Comparison of ENCODE assay signal across 8 cellular contexts in genomic region chr6:35342258-35343091, GRCh38. TPM values are rescaled to one million over a fixed set of nuclear protein-coding genes. Genes with fewer than 3 reads are reported as not detected.
DNase-seq lines count a peak whose midpoint lies in the region; ATAC-seq and TF ChIP-seq lines count a peak whose summit lies in the region.

Gene PPARD, plus strand, starts transcription at chr6:35342558. Its CDS starts 68,530 bp downstream, at chr6:35411088.

- peak; percentile 97 for TF ChIP-seq CTCF in PC-3 (conservative IDR thresholded peaks at IDR 0.05; ENCODE audit: low read depth, low read length)

- H3K4me1 ChIP-seq in PC-3 (ENCODE audit: insufficient read depth, low read length) (peaks cover 34% of the 10 kb centered on the region), esophagus (ENCODE audit: control insufficient read depth in 2 of 2, insufficient read depth in 2 of 2, low read length in 1 of 2) (peaks cover 0 to 9% of the 10 kb centered on the region in 2 donors), muscle layer of duodenum (ENCODE audit: control insufficient read depth in 1 of 2, insufficient read depth in 2 of 2, low read length in 2 of 2) (peaks cover 6 to 15% of the 10 kb centered on the region in 2 donors)

- H3K27me3 ChIP-seq in PC-3 (ENCODE audit: low read length), result no peaks in the 10 kb centered on the region
- no peaks in the 10 kb centered on the region for H3K27me3 ChIP-seq in esophagus (ENCODE audit: control insufficient read depth in 1 of 2, insufficient read depth in 2 of 2, low read length in 2 of 2)
- H3K27me3 ChIP-seq in muscle layer of duodenum (ENCODE audit: low read depth, low read length), result no peaks in the 10 kb centered on the region

- H3K9me2 ChIP-seq in PC-3 (replicated peaks; ENCODE audit: low read length), result no peaks in the 10 kb centered on the region

- peak within 1 kb of the TSS; percentile 95 for H3K9ac ChIP-seq in PC-3 (ENCODE audit: low read length)

- no TSS peak for BruUV-seq in PC-3 (replicated peaks; lab: Mats Ljungman, UMichigan)

- peak; percentile 78 for DNase-seq in DMS53 treated with DMSO at 0.1 percent for 48 hours (lab: John Stamatoyannopoulos, UW; ENCODE audit: unreplicated experiment)
- peak; percentile 82 for DNase-seq in Jurkat, Clone E6-1 (ENCODE audit: low read depth, low spot score)
- DNase-seq in PC-3, result peak; percentile 99
- DNase-seq in activated T-cell treated with anti-CD3 and anti-CD28 coated beads, Interleukin-2, amount 50 U/mL, for 1 hour, result peak; percentile 99
- peak; percentile 94 to 95 for DNase-seq in stimulated activated CD8-positive, alpha-beta memory T cell treated with anti-CD3 and anti-CD28 coated beads, Interleukin-7, amount 100 ng/mL, for 4 hours (ENCODE audit: low read depth in 2 of 2)

- intact Hi-C loops in PC-3 (cut with micrococcal nuclease), result loop anchor here (1.0 kb wide), 4 partner anchors 49 to 126 kb away; partner anchors contain the start of gene RPL10A

- H3K27ac ChIP-seq in PC-3 (ENCODE audit: low read length), result peak within 1 kb of the TSS; percentile 51
- peak within 1 kb of the TSS; percentile 87 to 91 for H3K27ac ChIP-seq in esophagus (ENCODE audit: low read depth in 2 of 2, low read length in 1 of 2)
- peak within 1 kb of the TSS; percentile 52 for H3K27ac ChIP-seq in muscle layer of duodenum (ENCODE audit: low read length)

- H3K79me2 ChIP-seq in PC-3 (ENCODE audit: low read length), result peaks cover 51% of the 10 kb centered on the region

- CTCF ChIA-PET in PC-3 (lab: Charles Lee), result interaction anchor here (0.6 to 3.8 kb wide), 8 partner anchors 10 to 122 kb away, joined by 3 to 29 read pairs (median 5); partner anchors contain the start of gene FANCE

- peak; percentile 94 for ATAC-seq in GM21619 (IDR thresholded peaks at IDR 0.05; ENCODE audit: unreplicated experiment)
- ATAC-seq in PC-3, result peak; percentile 92

- H3F3A ChIP-seq in PC-3 (ENCODE audit: low read length, unreplicated experiment), result no peaks in the 10 kb centered on the region

- H3K4me3 ChIP-seq in Jurkat, Clone E6-1 (ENCODE audit: low read length), result peak within 1 kb of the TSS; percentile 68
- H3K4me3 ChIP-seq in PC-3 (ENCODE audit: low read length) (peak within 1 kb of the TSS; percentile 98), esophagus (ENCODE audit: low read depth in 1 of 2, low read length in 2 of 2) (peak within 1 kb of the TSS; percentile 72 to 83), muscle layer of duodenum (ENCODE audit: low read depth in 1 of 2, low read length in 2 of 2) (peak within 1 kb of the TSS; percentile 62 to 66)

- H3K36me3 ChIP-seq in PC-3 (ENCODE audit: low read depth, low read length) (peaks cover 25% of the 10 kb centered on the region; the same call in 1 of the 2 replicates), esophagus (ENCODE audit: control insufficient read depth in 2 of 2, insufficient read depth in 2 of 2, low read length in 1 of 2) (peaks cover 0 to 8% of the 10 kb centered on the region in 2 donors), muscle layer of duodenum (ENCODE audit: control insufficient read depth in 1 of 2, insufficient read depth in 2 of 2, low read length in 2 of 2) (peaks cover 0 to 12% of the 10 kb centered on the region in 2 donors)

- H2AFZ ChIP-seq in PC-3 (ENCODE audit: low read length), result no peak within 1 kb of the TSS

- H3K4me2 ChIP-seq in PC-3 (ENCODE audit: low read length), result peak within 1 kb of the TSS; percentile 98

- POLR2A ChIA-PET in PC-3 (lab: Charles Lee; ENCODE audit: unreplicated experiment), result interaction anchor here (0.6 to 0.7 kb wide), 4 partner anchors 31 to 73 kb away, joined by 3 to 15 read pairs (median 5); no protein-coding TSS in a partner anchor

- WGBS in esophagus, 2 donors, result 0% methylated on average over 54 to 77 of the region's 77 CpGs

- H3K9me3 ChIP-seq in PC-3 (ENCODE audit: low read length) (no peaks in the 10 kb centered on the region), esophagus (ENCODE audit: control insufficient read depth in 2 of 2, insufficient read depth in 1 of 2, low read depth in 1 of 2, low read length in 1 of 2) (no peaks in the 10 kb centered on the region), muscle layer of duodenum (ENCODE audit: control insufficient read depth in 1 of 2, low read length in 2 of 2) (no peaks in the 10 kb centered on the region)

- peaks cover 44% of the 10 kb centered on the region for H4K20me1 ChIP-seq in PC-3 (ENCODE audit: low read length)

RNA-seq across cellular contexts. Expression of gene PPARD, which starts in this region (rescaled TPM):
- 8.4 TPM for polyA plus RNA-seq in Jurkat, Clone E6-1 (2012; ENCODE audit: insufficient read depth, insufficient read length)
- 24.5 and 26.2 TPM in 2 replicates for total RNA-seq in PC-3 (2014; rRNA removed)
- polyA plus RNA-seq in esophagus, result 10 to 100 TPM; 28.1 to 45.1 TPM

Comparison
In these comparisons a context has a peak if more than half of its experiments do, and no peak if none do; other contexts are left out.
1. Peak in every context shown above with its lines: DNase-seq, ATAC-seq, H3K4me3 ChIP-seq and H3K27ac ChIP-seq.